In genomic region chr20:62774076-62774714, GRCh38 we compare ENCODE assay signal across 1 cellular context.
TF ChIP-seq lines count a peak whose summit lies in the region.

No MANE protein-coding gene starts in this region.

TF ChIP-seq in HepG2, 621 proteins besides CTCF, POLR2A, EP300 and RAD21:
- no peak for TF ChIP-seq ZSCAN29 (CRISPR knock-in tag; conservative IDR thresholded peaks at IDR 0.05)
- no peak for TF ChIP-seq ZHX2 (IDR thresholded peaks at IDR 0.05; ENCODE audit: low read depth)
- no peak for TF ChIP-seq ZHX2 (CRISPR knock-in tag; IDR thresholded peaks at IDR 0.05; ENCODE audit: borderline replicate concordance)
- TF ChIP-seq ZNF816 (CRISPR knock-in tag; IDR thresholded peaks at IDR 0.05; ENCODE audit: borderline replicate concordance) = no peak
- TF ChIP-seq ZNF883 (CRISPR knock-in tag; IDR thresholded peaks at IDR 0.05; ENCODE audit: not compliant biosample characterization) = peak; percentile 31
- no peak for TF ChIP-seq DMAP1 (CRISPR knock-in tag; IDR thresholded peaks at IDR 0.05)
- no peak for TF ChIP-seq ZNF605 (CRISPR knock-in tag; IDR thresholded peaks at IDR 0.05)
- TF ChIP-seq TRIM24 (CRISPR knock-in tag; IDR thresholded peaks at IDR 0.05) = no peak
- no peak for TF ChIP-seq JUND (CRISPR knock-in tag; IDR thresholded peaks at IDR 0.05)
TF ChIP-seq in HepG2: peak in this region for 1.
